28 cellular contexts compared by ENCODE assay signal in the genomic region with DNA sequence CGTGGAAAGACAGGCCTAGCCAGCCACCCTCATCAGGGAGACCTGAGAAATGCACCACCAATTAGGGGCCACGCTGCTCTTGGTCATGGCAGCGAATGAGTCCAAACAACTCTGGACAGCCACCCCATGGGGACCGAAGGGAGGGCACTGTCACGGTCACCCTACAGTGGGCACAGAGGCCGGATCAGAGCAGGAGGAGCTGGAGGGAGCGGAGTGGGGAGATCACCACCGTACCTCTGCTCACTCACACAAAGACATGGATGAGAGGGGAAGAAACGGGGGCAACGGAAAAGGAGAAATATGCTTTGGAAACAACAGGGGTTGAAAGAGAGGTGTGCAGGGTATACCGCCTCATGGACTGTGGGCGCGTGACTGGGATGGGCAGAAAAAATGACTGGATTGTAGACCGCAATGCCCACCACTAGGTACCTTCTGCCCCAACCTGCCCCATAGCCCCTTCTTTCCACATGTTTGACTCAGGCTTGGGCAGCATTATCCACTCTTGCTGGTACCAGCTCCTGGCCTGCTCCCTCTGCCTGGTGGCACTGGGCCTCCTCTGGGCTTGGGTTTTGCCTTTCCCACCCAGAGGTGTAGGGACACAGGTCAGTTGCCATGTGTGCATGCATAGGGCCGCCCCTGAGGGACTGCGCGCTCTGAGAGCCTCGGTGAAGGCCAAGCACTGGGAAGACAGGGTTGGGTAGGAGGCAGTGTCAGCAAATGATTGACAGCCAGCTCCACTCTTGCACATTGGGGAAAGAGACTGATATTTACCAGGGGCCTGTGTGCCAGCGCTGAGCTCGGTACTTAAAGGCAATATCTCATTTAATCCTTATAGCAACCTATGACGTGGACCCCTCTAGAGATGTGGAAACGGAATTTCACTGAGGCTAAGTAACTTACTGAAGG.
A peak's percentile ranks its signal among the peaks of the same experiment; 100 is the strongest.
DNase-seq lines count a peak whose midpoint lies in the region; ATAC-seq lines count a peak whose summit lies in the region.
"Had no signal": no experiment of that assay in that cellular context is flagged by ENCODE, and none has a peak within 500 bp of the region (broad histone marks: within the 10 kb centered on the region; RNA-seq: fewer than 3 reads in every experiment).

No MANE protein-coding gene starts in this region.

- no peak overlapping the region for H4K8ac ChIP-seq in neuronal stem cell (ENCODE audit: low read depth, low read length)

- WGBS in neuronal stem cell (ENCODE audit: extremely low coverage in 2 of 2, insufficient read length in 2 of 2, insufficient replicate concordance in 1 of 2), 2 donors: no CpG with 5 or more reads among the region's 22 CpGs

- no peak overlapping the region for H2BK120ac ChIP-seq in neuronal stem cell (ENCODE audit: low read depth, low read length)

- no peak overlapping the region for H3K14ac ChIP-seq in neuronal stem cell (ENCODE audit: low read length)

- H3K9me3 ChIP-seq in neuronal stem cell (replicated peaks in 1 of 2; ENCODE audit: control insufficient read depth in 2 of 2, insufficient read depth in 1 of 2, low read depth in 1 of 2, low read length in 2 of 2): no peaks in the 10 kb centered on the region
- H3K9me3 ChIP-seq: BE2C had no signal

- no peak overlapping the region for H3K4ac ChIP-seq in neuronal stem cell (ENCODE audit: low read length)

- H2AFZ ChIP-seq in neuronal stem cell (ENCODE audit: low read length): no peak overlapping the region

- peaks cover 21 to 22% of the 10 kb centered on the region in 2 donors for H3K4me1 ChIP-seq in neuronal stem cell (ENCODE audit: control insufficient read depth in 2 of 2, insufficient read depth in 1 of 2, low read depth in 1 of 2, low read length in 2 of 2)
- H3K4me1 ChIP-seq: BE2C had no signal

- H3K4me3 ChIP-seq in neuronal stem cell (ENCODE audit: low read length in 2 of 2): no peak overlapping the region

- no peak overlapping the region for H2BK5ac ChIP-seq in neuronal stem cell (ENCODE audit: low read length)

- peaks cover 0 to 2% of the 10 kb centered on the region in 2 donors for H3K36me3 ChIP-seq in neuronal stem cell (replicated peaks in 1 of 2; ENCODE audit: control insufficient read depth in 2 of 2, insufficient read depth in 2 of 2, low read length in 2 of 2)
- H3K36me3 ChIP-seq: BE2C had no signal

- peak overlapping the region; percentile 51 for H2AK5ac ChIP-seq in neuronal stem cell (ENCODE audit: low read depth, low read length)

- peak overlapping the region; percentile 51 for H3K9ac ChIP-seq in neuronal stem cell (ENCODE audit: low read depth, low read length, poor library complexity)

- peak overlapping the region; percentile 27 for H2BK15ac ChIP-seq in neuronal stem cell (ENCODE audit: low read length)

- no peak overlapping the region for H2BK12ac ChIP-seq in neuronal stem cell (ENCODE audit: low read length)

- H3K27ac ChIP-seq in neuronal stem cell (replicated peaks; ENCODE audit: low read length): no peak overlapping the region

- peak overlapping the region; percentile 54 for H3K18ac ChIP-seq in neuronal stem cell (ENCODE audit: low read length)

- H3K4me2 ChIP-seq in neuronal stem cell (ENCODE audit: insufficient read depth, low read length, poor library complexity, severe bottlenecking): no peak overlapping the region

- H3K27me3 ChIP-seq in neuronal stem cell (ENCODE audit: control insufficient read depth in 3 of 3, insufficient read depth in 3 of 3, low read depth in 1 of 3, low read length in 3 of 3): no peaks in the 10 kb centered on the region
- H3K27me3 ChIP-seq: BE2C had no signal

- H4K91ac ChIP-seq in neuronal stem cell (ENCODE audit: low read depth, low read length, poor library complexity): no peak overlapping the region

- peak overlapping the region; percentile 17 for H3K23ac ChIP-seq in neuronal stem cell (ENCODE audit: low read depth, low read length, poor library complexity)

- ATAC-seq in esophagus mucosa (peak; percentile 32), GM19023 (IDR thresholded peaks at IDR 0.05; ENCODE audit: unreplicated experiment) (no peak), GM21515 (IDR thresholded peaks at IDR 0.05; ENCODE audit: unreplicated experiment) (no peak)

- peak; percentile 45 for DNase-seq in activated effector memory CD4-positive, alpha-beta T cell treated with anti-CD3 and anti-CD28 coated beads, Interleukin-2, amount 50 U/mL, for 16 hours
- no peak for DNase-seq in activated effector memory CD4-positive, alpha-beta T cell treated with Interleukin-2 at 50 U/mL for 16 hours
- DNase-seq in neuronal stem cell (ENCODE audit: low spot score) (no peak), glomerular visceral epithelial cell (ENCODE audit: extremely low spot score) (no peak)
- DNase-seq: 8988T; ACHN; BE2C; CD8-positive, alpha-beta memory T cell; DMS 273 treated with DMSO at 0.1 percent for 48 hours; DMS79; EL; GDM1; H7; HFFc6; KG1; MM.1S; NCI-H1048; NCI-H1417; NCI-H1694; NCI-H2081; NCI-H2227 treated with DMSO at 0.1 percent for 48 hours; NCI-H510A; NCI-H69; RPMI8226; SHP77 had no signal

- no peaks in the 10 kb centered on the region for H3K79me1 ChIP-seq in neuronal stem cell (ENCODE audit: low read depth, low read length)
